ENCODE assay signal across 8 cellular contexts in genomic region chr2:159285929-159286708, GRCh38. TPM values are rescaled to one million over a fixed set of nuclear protein-coding genes. Genes with fewer than 3 reads are reported as not detected.
A peak's percentile ranks its signal among the peaks of the same experiment; 100 is the strongest.
DNase-seq lines count a peak whose midpoint lies in the region; ATAC-seq, FAIRE-seq and TF ChIP-seq lines count a peak whose summit lies in the region.

Gene WDSUB1, minus strand, starts transcription at chr2:159286703. Its CDS starts 3,634 bp downstream, at chr2:159283069.

- peak within 1 kb of the TSS; percentile 89 for H3K4me3 ChIP-seq in CD8-positive, alpha-beta memory T cell (ENCODE audit: low read length)
- peak within 1 kb of the TSS; percentile 67 to 97 (median 85) for H3K4me3 ChIP-seq in Peyer's patch

- TF ChIP-seq CTCF in Peyer's patch (IDR thresholded peaks at IDR 0.05), result no peak

- no peak for TF ChIP-seq POLR2A in Peyer's patch (IDR thresholded peaks at IDR 0.05)

- H3K36me3 Mint-ChIP-seq in CD8-positive, alpha-beta memory T cell, result peaks cover 0 to 7% (median 2%) of the 10 kb centered on the region in 3 donors

- POLR2A ChIA-PET in CD8-positive, alpha-beta memory T cell (lab: Charles Lee), result interaction anchor here (0.6 to 1.2 kb wide), 3 partner anchors 15 to 233 kb away, joined by 3 to 6 read pairs (median 3); no protein-coding TSS in a partner anchor

- no peaks in the 10 kb centered on the region for H3K9me3 Mint-ChIP-seq in CD8-positive, alpha-beta memory T cell

- peak within 1 kb of the TSS; percentile 86 to 94 (median 92) for H3K4me3 Mint-ChIP-seq in CD8-positive, alpha-beta memory T cell

- peak in 1 of 5 donors; percentile 52 for DNase-seq in CD8-positive, alpha-beta memory T cell
- no peak for DNase-seq in GM19239 (ENCODE audit: insufficient read length, low spot score)
- peak; percentile 53 to 75 (median 71) for DNase-seq in Peyer's patch
- peak; percentile 89 for DNase-seq in astrocyte of the hippocampus (ENCODE audit: low read depth, low spot score)
- DNase-seq in hypothalamus (lab: John Stamatoyannopoulos, UW), result peak in 46 of 51 donors; percentile 5 to 64 (median 39)
- peak; percentile 48 for DNase-seq in putamen (ENCODE audit: low spot score)

- ATAC-seq in HG03558 (IDR thresholded peaks at IDR 0.05; ENCODE audit: extremely low read depth, unreplicated experiment) (peak; percentile 15), GM19328 (IDR thresholded peaks at IDR 0.05; ENCODE audit: unreplicated experiment) (no peak)

- FAIRE-seq in GM19239 (lab: Jason Lieb, UNC), result peak; percentile 76

- no peaks in the 10 kb centered on the region for H3K36me3 ChIP-seq in CD8-positive, alpha-beta memory T cell (ENCODE audit: insufficient read depth, low read length)
- no peaks in the 10 kb centered on the region for H3K36me3 ChIP-seq in Peyer's patch

- peak within 1 kb of the TSS; percentile 82 for H3K27ac ChIP-seq in CD8-positive, alpha-beta memory T cell (ENCODE audit: low read depth, low read length)
- H3K27ac ChIP-seq in Peyer's patch, result peak within 1 kb of the TSS; percentile 63 to 90 (median 79)

- no peaks in the 10 kb centered on the region for H3K9me3 ChIP-seq in CD8-positive, alpha-beta memory T cell (ENCODE audit: low read length)
- no peaks in the 10 kb centered on the region for H3K9me3 ChIP-seq in Peyer's patch

- no peaks in the 10 kb centered on the region for H3K27me3 ChIP-seq in CD8-positive, alpha-beta memory T cell (ENCODE audit: insufficient read depth, low read length, poor library complexity, severe bottlenecking)
- no peaks in the 10 kb centered on the region for H3K27me3 ChIP-seq in Peyer's patch

- no peaks in the 10 kb centered on the region for H3K27me3 Mint-ChIP-seq in CD8-positive, alpha-beta memory T cell

- H3K4me1 Mint-ChIP-seq in CD8-positive, alpha-beta memory T cell, result peaks cover 21 to 32% (median 29%) of the 10 kb centered on the region in 3 donors

- CTCF ChIA-PET in CD8-positive, alpha-beta memory T cell (lab: Charles Lee), result interaction anchor here (1.1 kb wide), 1 partner anchor 426 kb away, joined by 4 read pairs; the partner anchor contains the start of gene MARCHF7

- H3K4me1 ChIP-seq in CD8-positive, alpha-beta memory T cell (ENCODE audit: insufficient read depth, low read length), result peaks cover 23% of the 10 kb centered on the region
- H3K4me1 ChIP-seq in Peyer's patch, result peaks cover 0 to 20% (median 5%) of the 10 kb centered on the region in 4 donors

- H3K27ac Mint-ChIP-seq in CD8-positive, alpha-beta memory T cell, result peak within 1 kb of the TSS; percentile 68 to 91 (median 87)

RNA-seq across cellular contexts. Expression of gene WDSUB1, which starts in this region (rescaled TPM):
- 1 to 10 TPM; 4.4 to 4.6 TPM for total RNA-seq in CD8-positive, alpha-beta memory T cell
- 11.3 TPM for polyA plus RNA-seq in CD8-positive, alpha-beta memory T cell
- 1 to 10 TPM; 4.0 to 9.9 (median 8.4) TPM for total RNA-seq in Peyer's patch
